11 cellular contexts compared by ENCODE assay signal in the genomic region with DNA sequence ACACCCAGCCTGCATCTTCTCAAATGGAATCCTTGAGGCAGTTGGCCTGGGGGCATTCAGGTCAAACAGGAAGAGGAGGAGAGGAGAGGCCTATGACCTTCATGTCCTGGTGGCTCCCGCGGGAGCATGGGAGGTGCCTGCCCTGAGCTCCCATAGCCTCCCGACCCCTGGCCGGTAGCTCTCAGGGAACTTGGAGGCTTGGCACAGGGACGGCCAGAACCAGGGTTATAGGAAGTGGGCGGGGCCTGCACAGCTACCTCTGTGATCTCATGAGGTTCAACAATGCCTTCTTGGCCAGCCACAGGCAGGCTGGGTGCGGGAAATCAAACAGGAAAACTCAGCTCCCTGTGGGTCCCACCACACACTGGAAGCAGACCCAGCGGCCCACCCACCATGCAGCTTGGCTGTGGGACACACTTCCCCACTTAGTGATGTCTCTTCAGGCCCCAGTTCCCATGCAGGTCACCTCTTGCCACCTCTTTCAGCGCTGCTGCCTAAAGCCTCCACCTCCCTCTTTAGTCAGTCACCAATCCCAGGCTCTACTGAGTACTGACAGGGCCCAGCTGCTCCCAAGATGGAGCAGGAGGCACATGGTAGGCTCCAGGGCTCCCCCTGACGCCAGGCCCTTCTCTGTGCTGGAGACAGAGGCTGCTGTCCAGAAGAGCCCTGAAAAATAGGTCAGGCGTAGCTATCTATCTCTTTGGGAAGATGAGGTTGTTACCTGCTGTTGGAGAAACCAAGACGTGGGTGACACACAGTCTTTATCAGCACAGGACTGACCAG. TPM values are rescaled to one million over a fixed set of nuclear protein-coding genes. Genes with fewer than 3 reads are reported as not detected.
A peak's percentile ranks its signal among the peaks of the same experiment; 100 is the strongest.
DNase-seq lines count a peak whose midpoint lies in the region; ATAC-seq and TF ChIP-seq lines count a peak whose summit lies in the region.
"Had no signal": no experiment of that assay in that cellular context is flagged by ENCODE, and none has a peak within 500 bp of the region (broad histone marks: within the 10 kb centered on the region; RNA-seq: fewer than 3 reads in every experiment).

A gene (minus strand): TSS at position 200 of the 783 bp plus-strand sequence. CDS start 1,065 bp downstream, outside the sequence.

- H3K4me2 ChIP-seq in DND-41 (ENCODE audit: insufficient read depth, low read length) = no peak within 1 kb of the TSS
- H3K4me2 ChIP-seq: smooth muscle cell had no signal

- peak within 1 kb of the TSS; percentile 5; the same call in 1 of the 2 replicates for H3K27ac ChIP-seq in DND-41 (ENCODE audit: low read length)
- peak within 1 kb of the TSS; percentile 29 for H3K27ac ChIP-seq in endodermal cell (ENCODE audit: low read depth, low read length)
- peak within 1 kb of the TSS in 1 of 2 donors; percentile 40 for H3K27ac ChIP-seq in coronary artery
- H3K27ac ChIP-seq: suprapubic skin had no signal

- H3K4me3 ChIP-seq in DND-41 (ENCODE audit: low read depth in 1 of 2, low read length in 2 of 2) (no peak within 1 kb of the TSS), NB4 (ENCODE audit: low read depth, low read length) (no peak within 1 kb of the TSS), endodermal cell (ENCODE audit: low read length) (no peak within 1 kb of the TSS), coronary artery (no peak within 1 kb of the TSS)
- H3K4me3 ChIP-seq: smooth muscle cell, suprapubic skin had no signal

- H3K9me3 ChIP-seq in DND-41 (ENCODE audit: insufficient read depth, low read length, severe bottlenecking) (no peaks in the 10 kb centered on the region), endodermal cell (ENCODE audit: control insufficient read depth, low read length) (no peaks in the 10 kb centered on the region)
- H3K9me3 ChIP-seq: suprapubic skin had no signal

- H3K27me3 ChIP-seq in DND-41 (ENCODE audit: insufficient read depth, low read length, poor library complexity) = no peaks in the 10 kb centered on the region
- H3K27me3 ChIP-seq in endodermal cell (ENCODE audit: control insufficient read depth, insufficient read depth, low read length, poor library complexity, severe bottlenecking) = no peaks in the 10 kb centered on the region
- H3K27me3 ChIP-seq: suprapubic skin had no signal

- H3K36me3 ChIP-seq in DND-41 (ENCODE audit: insufficient read depth, low read length) (peaks cover 37% of the 10 kb centered on the region), endodermal cell (ENCODE audit: control insufficient read depth, insufficient read depth, low read length) (peaks cover 10% of the 10 kb centered on the region)

- H3K4me1 Mint-ChIP-seq in endodermal cell (no peaks in the 10 kb centered on the region), nephron progenitor cell (peaks cover 40% of the 10 kb centered on the region)

- H3K36me3 Mint-ChIP-seq in endodermal cell (ENCODE audit: low read depth) = peaks cover 17% of the 10 kb centered on the region
- peaks cover 22% of the 10 kb centered on the region for H3K36me3 Mint-ChIP-seq in nephron progenitor cell (ENCODE audit: low read depth)

- H3K79me2 ChIP-seq in DND-41 (ENCODE audit: insufficient read depth, low read length) = no peaks in the 10 kb centered on the region

- no peaks in the 10 kb centered on the region for H3K4me1 ChIP-seq in DND-41 (ENCODE audit: insufficient read depth, low read length)
- no peaks in the 10 kb centered on the region for H3K4me1 ChIP-seq in endodermal cell (ENCODE audit: control insufficient read depth, insufficient read depth, low read length)
- H3K4me1 ChIP-seq: suprapubic skin had no signal

- H4K20me1 ChIP-seq in DND-41 (ENCODE audit: insufficient read depth, low read length) = peaks cover 24% of the 10 kb centered on the region; the same call in 1 of the 2 replicates

- no peak within 1 kb of the TSS for H3K4me3 Mint-ChIP-seq in endodermal cell
- H3K4me3 Mint-ChIP-seq in nephron progenitor cell = no peak within 1 kb of the TSS

- TF ChIP-seq CTCF in DND-41 (IDR thresholded peaks at IDR 0.05; ENCODE audit: borderline replicate concordance, extremely low read depth, low read length, poor library complexity, severe bottlenecking) (no peak), NB4 (IDR thresholded peaks at IDR 0.05; ENCODE audit: low read depth, low read length) (no peak), endodermal cell (conservative IDR thresholded peaks at IDR 0.05) (peak; percentile 50), nephron progenitor cell (IDR thresholded peaks at IDR 0.05) (no peak), coronary artery (IDR thresholded peaks at IDR 0.05) (no peak)

- no peak within 1 kb of the TSS for H2AFZ ChIP-seq in DND-41 (ENCODE audit: low read depth, low read length)

- ATAC-seq in DND-41 (ENCODE audit: insufficient read depth, low read depth) (peak; percentile 22; the same call in 2 of the 3 replicates), HG02588 (IDR thresholded peaks at IDR 0.05; ENCODE audit: unreplicated experiment) (no peak), HG02642 (IDR thresholded peaks at IDR 0.05; ENCODE audit: poor library complexity, unreplicated experiment) (no peak)

- no peak within 1 kb of the TSS for H3K27ac Mint-ChIP-seq in endodermal cell
- peak within 1 kb of the TSS; percentile 71 for H3K27ac Mint-ChIP-seq in nephron progenitor cell

- DNase-seq in DND-41 (no peak), NB4 (ENCODE audit: low read depth) (peak; percentile 44), endodermal cell (peak; percentile 81), nephron progenitor cell (peak; percentile 26), coronary artery (ENCODE audit: low spot score) (no peak)
- DNase-seq: NCI-H1105, T1000 had no signal

- WGBS in endodermal cell (ENCODE audit: insufficient coverage in 1 of 2, insufficient read length in 1 of 2), 2 experiments = 83 to 90% methylated on average over 6 to 12 of the region's 12 CpGs

- H3K9me3 Mint-ChIP-seq in endodermal cell (no peaks in the 10 kb centered on the region), nephron progenitor cell (no peaks in the 10 kb centered on the region)

- no peak within 1 kb of the TSS for H3K9ac ChIP-seq in DND-41 (ENCODE audit: low read depth, low read length)
- no peak within 1 kb of the TSS for H3K9ac ChIP-seq in endodermal cell (ENCODE audit: extremely low read depth, low read length, poor library complexity, severe bottlenecking)

- TF ChIP-seq POLR2A in NB4 (IDR thresholded peaks at IDR 0.05; ENCODE audit: extremely low read depth, insufficient read length) = no peak

- H3K27me3 Mint-ChIP-seq in endodermal cell (ENCODE audit: insufficient read depth) (peaks cover 2% of the 10 kb centered on the region), nephron progenitor cell (ENCODE audit: low read depth, poor library complexity) (no peaks in the 10 kb centered on the region)

RNA-seq across cellular contexts. Expression of the gene that starts here (rescaled TPM):
- under 1 TPM in 1 of 2 donors, not detected in 1; 0.15 TPM for total RNA-seq in endodermal cell
- 0.18 TPM for polyA plus RNA-seq in endodermal cell (2013, experiment 1 of 2)
- polyA plus RNA-seq in endodermal cell (2013, experiment 2 of 2) = 0.08 TPM

Comparison
In these comparisons a context has a peak if more than half of its experiments do, and no peak if none do; other contexts are left out.
1. Peak in DNase-seq and H3K27ac ChIP-seq in endodermal cell; RNA of the gene not detected or under 1 TPM.
2. DNase-seq: peak in NB4 (single experiment) and nephron progenitor cell (single experiment); none in DND-41 (single experiment) and coronary artery (single experiment).